25 cellular contexts compared by ENCODE assay signal in the genomic region with DNA sequence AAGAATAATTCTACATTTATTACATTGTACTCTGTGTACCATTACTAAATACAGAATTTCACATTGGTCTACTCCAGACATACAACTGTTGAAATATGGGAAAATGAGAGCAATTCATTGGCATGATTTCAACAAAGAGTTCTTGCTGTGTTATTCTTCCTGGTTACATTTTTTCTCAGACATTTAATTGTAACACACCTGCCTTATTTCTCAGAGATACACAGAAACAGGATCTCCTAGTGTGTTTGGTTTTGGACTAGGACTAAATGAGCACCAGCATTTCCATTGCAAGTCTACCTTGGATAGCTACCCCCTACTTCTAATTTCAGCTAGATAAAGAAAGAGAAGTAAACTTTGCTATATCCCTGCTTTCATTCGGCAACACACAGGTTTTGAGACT.
"Had no signal": no experiment of that assay in that cellular context is flagged by ENCODE, and none has a peak within 500 bp of the region (broad histone marks: within the 10 kb centered on the region; RNA-seq: fewer than 3 reads in every experiment).

No MANE protein-coding gene starts in this region.

- H3K27me3 ChIP-seq: neutrophil, right lobe of liver, sigmoid colon, stomach, thyroid gland, tibial nerve, upper lobe of left lung, vagina had no signal

- H3K36me3 ChIP-seq: neutrophil, right lobe of liver, sigmoid colon, stomach, thoracic aorta, thyroid gland, tibial nerve, upper lobe of left lung, vagina had no signal

- H3K27ac ChIP-seq: neutrophil, parathyroid adenoma, psoas muscle, right lobe of liver, sigmoid colon, stomach, thoracic aorta, thyroid gland, tibial nerve, upper lobe of left lung, vagina had no signal

- ATAC-seq: natural killer cell treated with Interleukin-12 subunit alpha and Interleukin-12 subunit beta and Interleukin-15 and Interleukin-18, amount 100 ng/mL, for 72 hours; psoas muscle; right cardiac atrium; right lobe of liver; stimulated activated effector memory CD8-positive, alpha-beta T cell treated with anti-CD3 and anti-CD28 coated beads, Interleukin-12 subunit alpha, Interleukin-12 subunit beta, amount 100 ng/mL, for 72 hours; stimulated activated naive B cell treated with anti-CD40 and anti-IgM and Interleukin-4, amounts not matched to agents 10 μg/mL and 1 μg/mL and 100 μg/mL, for 72 hours had no signal

- H3K4me3 ChIP-seq: psoas muscle, right lobe of liver, sigmoid colon, stomach, thoracic aorta, thyroid gland, tibial nerve, upper lobe of left lung, vagina had no signal

- H3K9me3 ChIP-seq: psoas muscle, right lobe of liver, sigmoid colon, stomach, thoracic aorta, thyroid gland, tibial nerve, upper lobe of left lung, vagina had no signal

- H3K4me1 ChIP-seq: parathyroid adenoma, psoas muscle, right lobe of liver, sigmoid colon, stomach, thyroid gland, tibial nerve, upper lobe of left lung, vagina had no signal

- DNase-seq: nephron progenitor cell; nucleus accumbens; posterior cingulate gyrus; psoas muscle; right cardiac atrium; right lobe of liver; sigmoid colon; small intestine; stimulated activated CD4-positive, alpha-beta T cell treated with anti-CD3 and anti-CD28 coated beads, Interleukin-15, amount 100 ng/mL, for 24 hours; stimulated activated CD4-positive, alpha-beta T cell treated with anti-CD3 and anti-CD28 coated beads, Interleukin-2, amount 100 ng/mL, for 24 hours; stimulated activated CD4-positive, alpha-beta T cell treated with anti-CD3 and anti-CD28 coated beads, Interleukin-2, amount 100 ng/mL, for 48 hours; stimulated activated CD4-positive, alpha-beta T cell treated with anti-CD3 and anti-CD28 coated beads, Interleukin-4, amount 100 ng/mL, for 24 hours; stimulated activated naive B cell treated with anti-CD40 and anti-IgM and Interleukin-4, amounts not matched to agents 10 μg/mL and 1 μg/mL and 100 μg/mL, for 72 hours; stimulated activated naive CD4-positive, alpha-beta T cell treated with Interleukin-2 at 50 U/mL for 16 hours; stomach; thyroid gland; trophoblast cell; upper lobe of left lung had no signal
